In the genomic region with DNA sequence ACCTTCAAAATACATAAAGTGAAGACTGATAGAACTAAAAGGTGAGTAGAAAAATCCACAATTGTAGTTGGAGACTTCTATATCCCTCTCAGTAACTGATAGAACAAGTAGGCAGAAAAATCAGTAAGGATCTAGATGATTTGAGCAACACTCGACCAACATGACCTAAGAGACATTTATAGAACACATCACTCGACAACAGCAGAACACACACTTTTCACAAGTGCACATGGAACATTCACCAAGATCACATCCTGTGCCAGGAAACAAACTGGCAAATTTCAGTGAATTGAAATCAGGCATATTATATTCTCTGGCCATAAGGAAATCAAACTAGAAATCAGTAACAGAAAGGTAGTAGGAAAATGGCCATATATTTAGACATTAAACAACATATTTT, we compare ENCODE assay signal across 22 cellular contexts. TPM values are rescaled to one million over a fixed set of nuclear protein-coding genes. Genes with fewer than 3 reads are reported as not detected.
DNase-seq lines count a peak whose midpoint lies in the region; ATAC-seq, FAIRE-seq and TF ChIP-seq lines count a peak whose summit lies in the region.
"Had no signal": no experiment of that assay in that cellular context is flagged by ENCODE, and none has a peak within 500 bp of the region (broad histone marks: within the 10 kb centered on the region; RNA-seq: fewer than 3 reads in every experiment).

No MANE protein-coding gene starts in this region.

- H3K36me3 ChIP-seq in endothelial cell of umbilical vein (ENCODE audit: control insufficient read depth in 2 of 2, extremely low read depth in 1 of 2, insufficient read depth in 2 of 2, low read length in 2 of 2) (peaks cover 2 to 9% of the 10 kb centered on the region in 2 experiments), right atrium auricular region (peaks cover 41% of the 10 kb centered on the region), testis (ENCODE audit: low read depth, missing control alignments) (no peaks in the 10 kb centered on the region), uterus (no peaks in the 10 kb centered on the region)

- H3K79me2 ChIP-seq in endothelial cell of umbilical vein (ENCODE audit: control insufficient read depth, insufficient read depth, low read length), result no peaks in the 10 kb centered on the region

- no peaks in the 10 kb centered on the region for H3K9me3 Mint-ChIP-seq in activated naive CD8-positive, alpha-beta T cell treated with anti-CD3 and anti-CD28 coated beads, Interleukin-2, amount 50 U/mL, for 24 hours
- H3K9me3 Mint-ChIP-seq in activated naive CD8-positive, alpha-beta T cell treated with anti-CD3 and anti-CD28 coated beads for 36 hours, result no peaks in the 10 kb centered on the region
- no peaks in the 10 kb centered on the region for H3K9me3 Mint-ChIP-seq in stimulated activated naive B cell treated with anti-CD40 and anti-IgM and Interleukin-4, amounts not matched to agents 10 μg/mL and 1 μg/mL and 100 μg/mL, for 72 hours
- H3K9me3 Mint-ChIP-seq: CD4-positive, CD25-positive, alpha-beta regulatory T cell; GM23338; H9 had no signal

- no peak for TF ChIP-seq POLR2A in endothelial cell of umbilical vein (IDR thresholded peaks at IDR 0.05; ENCODE audit: low read depth, low read length)
- TF ChIP-seq POLR2A in testis (IDR thresholded peaks at IDR 0.05), result no peak
- TF ChIP-seq POLR2A in uterus (IDR thresholded peaks at IDR 0.05), result no peak

- peaks cover 18% of the 10 kb centered on the region for H3K36me3 Mint-ChIP-seq in activated naive CD8-positive, alpha-beta T cell treated with anti-CD3 and anti-CD28 coated beads, Interleukin-2, amount 50 U/mL, for 24 hours (ENCODE audit: low read depth)
- peaks cover 21% of the 10 kb centered on the region for H3K36me3 Mint-ChIP-seq in activated naive CD8-positive, alpha-beta T cell treated with anti-CD3 and anti-CD28 coated beads for 36 hours
- H3K36me3 Mint-ChIP-seq in stimulated activated naive B cell treated with anti-CD40 and anti-IgM and Interleukin-4, amounts not matched to agents 10 μg/mL and 1 μg/mL and 100 μg/mL, for 72 hours, result peaks cover 43 to 63% of the 10 kb centered on the region in 2 donors

- POLR2A ChIA-PET in endothelial cell of umbilical vein (lab: Charles Lee), result no interaction called here

- dilution Hi-C loops in endothelial cell of umbilical vein (cut with MboI; ENCODE audit: extremely low pct_ligation_motif_present, low sequenced_read_pairs), result no loop called here

- ATAC-seq in activated naive CD8-positive, alpha-beta T cell treated with anti-CD3 and anti-CD28 coated beads, Interleukin-2, amount 50 U/mL, for 24 hours, result no peak
- no peak for ATAC-seq in stimulated activated naive B cell treated with anti-CD40 and anti-IgM and Interleukin-4, amounts not matched to agents 10 μg/mL and 1 μg/mL and 100 μg/mL, for 72 hours (replicated peaks)
- ATAC-seq: GM23338, K562 had no signal

- intact Hi-C loops in endothelial cell of umbilical vein (cut with micrococcal nuclease), result no loop called here
- intact Hi-C loops in testis (cut with DNase I; ENCODE audit: low total_unique reads), result no loop called here
- intact Hi-C loops in uterus (cut with DNase I; ENCODE audit: low total_unique reads), result no loop called here

- H3K27ac Mint-ChIP-seq in activated naive CD8-positive, alpha-beta T cell treated with anti-CD3 and anti-CD28 coated beads, Interleukin-2, amount 50 U/mL, for 24 hours, result peak overlapping the region; percentile 15
- H3K27ac Mint-ChIP-seq in activated naive CD8-positive, alpha-beta T cell treated with anti-CD3 and anti-CD28 coated beads for 36 hours, result no peak overlapping the region
- H3K27ac Mint-ChIP-seq in stimulated activated naive B cell treated with anti-CD40 and anti-IgM and Interleukin-4, amounts not matched to agents 10 μg/mL and 1 μg/mL and 100 μg/mL, for 72 hours, result peak overlapping the region; percentile 31
- H3K27ac Mint-ChIP-seq: CD4-positive, CD25-positive, alpha-beta regulatory T cell; GM23338 had no signal

- H3K27ac ChIP-seq in endothelial cell of umbilical vein (ENCODE audit: insufficient read depth, low read depth, low read length) (no peak overlapping the region), right atrium auricular region (peak overlapping the region; percentile 14 to 73), testis (no peak overlapping the region), uterus (peak overlapping the region in 1 of 2 donors; percentile 83)
- H3K27ac ChIP-seq: 22Rv1, PC-9 had no signal

- H3K4me1 ChIP-seq in endothelial cell of umbilical vein (ENCODE audit: control insufficient read depth, extremely low read depth, insufficient read depth, low read length) (peaks cover 4% of the 10 kb centered on the region), right atrium auricular region (peaks cover 0 to 17% of the 10 kb centered on the region in 2 donors), testis (peaks cover 9% of the 10 kb centered on the region), uterus (no peaks in the 10 kb centered on the region)

- FAIRE-seq in endothelial cell of umbilical vein (lab: Jason Lieb, UNC), result no peak
- FAIRE-seq: HTR-8/SVneo, K562 had no signal

- 81 to 89% methylated on average over 2 of the region's 2 CpGs for WGBS in testis, 2 donors

- H3K27me3 Mint-ChIP-seq in activated naive CD8-positive, alpha-beta T cell treated with anti-CD3 and anti-CD28 coated beads, Interleukin-2, amount 50 U/mL, for 24 hours, result no peaks in the 10 kb centered on the region
- no peaks in the 10 kb centered on the region for H3K27me3 Mint-ChIP-seq in activated naive CD8-positive, alpha-beta T cell treated with anti-CD3 and anti-CD28 coated beads for 36 hours
- H3K27me3 Mint-ChIP-seq in stimulated activated naive B cell treated with anti-CD40 and anti-IgM and Interleukin-4, amounts not matched to agents 10 μg/mL and 1 μg/mL and 100 μg/mL, for 72 hours, result no peaks in the 10 kb centered on the region
- H3K27me3 Mint-ChIP-seq: CD4-positive, CD25-positive, alpha-beta regulatory T cell had no signal

- H3K4me3 Mint-ChIP-seq in activated naive CD8-positive, alpha-beta T cell treated with anti-CD3 and anti-CD28 coated beads, Interleukin-2, amount 50 U/mL, for 24 hours, result no peak overlapping the region
- H3K4me3 Mint-ChIP-seq in activated naive CD8-positive, alpha-beta T cell treated with anti-CD3 and anti-CD28 coated beads for 36 hours, result no peak overlapping the region
- no peak overlapping the region for H3K4me3 Mint-ChIP-seq in stimulated activated naive B cell treated with anti-CD40 and anti-IgM and Interleukin-4, amounts not matched to agents 10 μg/mL and 1 μg/mL and 100 μg/mL, for 72 hours
- H3K4me3 Mint-ChIP-seq: CD4-positive, CD25-positive, alpha-beta regulatory T cell; GM23338; H9 had no signal

- no peak overlapping the region for H3K4me2 ChIP-seq in endothelial cell of umbilical vein (ENCODE audit: insufficient read depth, low read length)
- H3K4me2 ChIP-seq: GM23338, PC-9 had no signal

- CTCF ChIA-PET in endothelial cell of umbilical vein (lab: Charles Lee), result interaction anchor here (1.5 kb wide), 1 partner anchor 8 kb away, joined by 10 read pairs; no protein-coding TSS in a partner anchor

- H2AFZ ChIP-seq in endothelial cell of umbilical vein (ENCODE audit: low read depth, low read length), result no peak overlapping the region
- H2AFZ ChIP-seq: GM23338, PC-9 had no signal

- BruUV-seq in endothelial cell of umbilical vein (replicated peaks; lab: Mats Ljungman, UMichigan), result no TSS peak

- H3K9me3 ChIP-seq in endothelial cell of umbilical vein (replicated peaks; ENCODE audit: control insufficient read depth, insufficient read depth, low read length), result no peaks in the 10 kb centered on the region
- H3K9me3 ChIP-seq in right atrium auricular region, result no peaks in the 10 kb centered on the region
- H3K9me3 ChIP-seq in testis, result no peaks in the 10 kb centered on the region
- H3K9me3 ChIP-seq in uterus, result no peaks in the 10 kb centered on the region

- H3K4me3 ChIP-seq in endothelial cell of umbilical vein (replicated peaks in 1 of 3; ENCODE audit: insufficient read depth in 1 of 3, low read depth in 1 of 3, low read length in 3 of 3) (no peak overlapping the region), right atrium auricular region (no peak overlapping the region), testis (no peak overlapping the region), uterus (no peak overlapping the region)
- H3K4me3 ChIP-seq: GM23338, K562, PC-9 had no signal

- H3K4me1 Mint-ChIP-seq in activated naive CD8-positive, alpha-beta T cell treated with anti-CD3 and anti-CD28 coated beads, Interleukin-2, amount 50 U/mL, for 24 hours, result peaks cover 4% of the 10 kb centered on the region
- no peaks in the 10 kb centered on the region for H3K4me1 Mint-ChIP-seq in activated naive CD8-positive, alpha-beta T cell treated with anti-CD3 and anti-CD28 coated beads for 36 hours
- peaks cover 11 to 15% of the 10 kb centered on the region in 2 donors for H3K4me1 Mint-ChIP-seq in stimulated activated naive B cell treated with anti-CD40 and anti-IgM and Interleukin-4, amounts not matched to agents 10 μg/mL and 1 μg/mL and 100 μg/mL, for 72 hours
- H3K4me1 Mint-ChIP-seq: GM23338, H9 had no signal

- no peaks in the 10 kb centered on the region for H3K27me3 ChIP-seq in endothelial cell of umbilical vein (ENCODE audit: control insufficient read depth in 2 of 2, insufficient read depth in 2 of 2, low read length in 2 of 2)
- no peaks in the 10 kb centered on the region for H3K27me3 ChIP-seq in right atrium auricular region
- H3K27me3 ChIP-seq in testis, result no peaks in the 10 kb centered on the region
- H3K27me3 ChIP-seq in uterus, result no peaks in the 10 kb centered on the region

- DNase-seq in activated naive CD8-positive, alpha-beta T cell treated with anti-CD3 and anti-CD28 coated beads, Interleukin-2, amount 50 U/mL, for 24 hours, result no peak
- no peak for DNase-seq in activated naive CD8-positive, alpha-beta T cell treated with anti-CD3 and anti-CD28 coated beads for 36 hours
- DNase-seq in endothelial cell of umbilical vein (ENCODE audit: low read depth, low spot score) (peak; percentile 29), right atrium auricular region (ENCODE audit: low spot score) (no peak), testis (no peak), cerebellar nuclear complex (lab: John Stamatoyannopoulos, UW) (no peak), uterus (no peak)
- no peak for DNase-seq in stimulated activated naive B cell treated with anti-CD40 and anti-IgM and Interleukin-4, amounts not matched to agents 10 μg/mL and 1 μg/mL and 100 μg/mL, for 72 hours
- DNase-seq: CD4-positive, CD25-positive, alpha-beta regulatory T cell; H9; Kasumi-1; NCI-H1092 treated with DMSO at 0.1 percent for 48 hours; NCI-H2029 treated with DMSO at 0.1 percent for 48 hours; NCI-H446 treated with DMSO at 0.1 percent for 48 hours; NCI-H526 treated with DMSO at 0.1 percent for 48 hours; PC-9; RPMI8226; SHP77 treated with DMSO at 0.1 percent for 48 hours had no signal

- H3K9me1 ChIP-seq in endothelial cell of umbilical vein (replicated peaks; ENCODE audit: control insufficient read depth, extremely low read depth, insufficient read depth, low read length), result no peaks in the 10 kb centered on the region

- H4K20me1 ChIP-seq in endothelial cell of umbilical vein (replicated peaks; ENCODE audit: control insufficient read depth, extremely low read depth, insufficient read depth, low read length), result no peaks in the 10 kb centered on the region

- TF ChIP-seq CTCF in endothelial cell of umbilical vein (IDR thresholded peaks at IDR 0.05; ENCODE audit: extremely low read depth in 1 of 2, insufficient read depth in 1 of 2, low read depth in 1 of 2, low read length in 2 of 2) (no peak), right atrium auricular region (IDR thresholded peaks at IDR 0.05) (no peak), testis (IDR thresholded peaks at IDR 0.05) (no peak), uterus (IDR thresholded peaks at IDR 0.05) (no peak)

- H3K9ac ChIP-seq in endothelial cell of umbilical vein (replicated peaks; ENCODE audit: extremely low read depth, insufficient read depth, low read length), result no peak overlapping the region

RNA-seq across cellular contexts. Expression of gene LYSMD4, which starts 37.1 kb away (rescaled TPM):
- total RNA-seq in activated naive CD8-positive, alpha-beta T cell treated with anti-CD3 and anti-CD28 coated beads for 36 hours, result 1 to 10 TPM; 5.5 to 6.1 TPM
- total RNA-seq in endothelial cell of umbilical vein, result 7.0 and 8.4 TPM in 2 replicates
- polyA plus RNA-seq in endothelial cell of umbilical vein, result 6.9 and 7.1 TPM in 2 replicates
- polyA plus RNA-seq in endothelial cell of umbilical vein (2011; cell fraction: cytosol; rRNA removed), result 5.1 and 6.4 TPM in 2 replicates
- polyA plus RNA-seq in endothelial cell of umbilical vein (2011; cell fraction: nucleus; rRNA removed), result 15.1 and 16.9 TPM in 2 replicates
- polyA plus RNA-seq in endothelial cell of umbilical vein (2012), result 4.2 and 7.1 TPM in 2 replicates
- 6.5 and 8.5 TPM in 2 replicates for polyA minus RNA-seq in endothelial cell of umbilical vein
- polyA minus RNA-seq in endothelial cell of umbilical vein (2011; cell fraction: cytosol; rRNA and poly(A)+ RNA removed), result 4.9 TPM
- polyA minus RNA-seq in endothelial cell of umbilical vein (2011; cell fraction: nucleus; rRNA and poly(A)+ RNA removed), result 5.0 and 6.2 TPM in 2 replicates
- total RNA-seq in right atrium auricular region, result 10 to 100 TPM; 12.5 to 12.9 TPM
- 10 to 100 TPM; 23.6 to 27.1 TPM for total RNA-seq in testis
- polyA plus RNA-seq in testis (ENCODE audit: insufficient read depth, low read depth, low replicate concordance), result 13.2 TPM
- total RNA-seq in uterus, result 10 to 100 TPM in 2 of 4 donors, 1 to 10 TPM in 2; 6.5 to 26.8 (median 13.3) TPM

Comparison
In these comparisons a context has a peak if more than half of its experiments do, and no peak if none do; other contexts are left out.
1. H3K27ac ChIP-seq: peak in right atrium auricular region (2 of 2); none in endothelial cell of umbilical vein (single experiment) and testis (0 of 2).